7 cellular contexts compared by ENCODE assay signal in the genomic region with DNA sequence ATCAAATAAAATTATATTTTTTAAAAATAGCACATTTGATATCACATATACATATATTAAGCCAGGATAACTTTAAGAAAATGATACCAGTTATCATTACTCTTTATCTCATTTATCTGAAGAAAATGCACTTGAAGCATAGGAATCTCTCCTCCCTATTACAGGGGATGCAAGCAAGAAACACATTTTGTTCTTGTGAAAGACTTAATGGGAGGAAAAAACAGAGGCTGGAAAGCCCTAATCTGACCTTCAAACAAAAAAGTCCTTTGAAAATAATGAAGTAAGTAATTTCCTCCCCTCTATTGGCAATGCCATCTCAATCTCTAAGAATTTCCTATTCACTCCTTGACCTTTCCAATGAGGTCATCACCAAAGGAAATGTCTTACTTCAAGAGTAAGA.
DNase-seq lines count a peak whose midpoint lies in the region; TF ChIP-seq lines count a peak whose summit lies in the region.
"Not testable (repeated sequence)": the region's sequence is repeated elsewhere in the genome, so short reads cannot be mapped to it uniquely, and the experiment has no call there.

No MANE protein-coding gene starts in this region.

- not testable (repeated sequence) for H3K9ac ChIP-seq in GM23248

- in situ Hi-C loops in GM23248 (cut with MboI); SK-MEL-5 (cut with HindIII; ENCODE audit: low pct_unique_long_range_greater_than_20kb, low sequenced_read_pairs): not testable (repeated sequence)

- H3K27ac ChIP-seq in GM23248 = not testable (repeated sequence)

- not testable (repeated sequence) for H3K36me3 ChIP-seq in GM23248 (ENCODE audit: low read depth)

- not testable (repeated sequence) for DNase-seq in GM23248
- DNase-seq in SK-MEL-5 (ENCODE audit: low read depth, low spot score) (peak; percentile 69), dermis blood vessel endothelial cell (peak; percentile 64), fibroblast of pulmonary artery (ENCODE audit: low read depth) (peak; percentile 28), foreskin melanocyte (peak; percentile 2), iris pigment epithelial cell (ENCODE audit: low read depth) (peak; percentile 3), pulmonary artery endothelial cell (ENCODE audit: low read depth, low spot score) (peak; percentile 36)

- H3K27me3 ChIP-seq in GM23248 (replicated peaks; ENCODE audit: insufficient read depth) = not testable (repeated sequence)

- peak overlapping the region; percentile 9 for H3K4me2 ChIP-seq in GM23248 (ENCODE audit: unreplicated experiment)

- not testable (repeated sequence) for H3K9me3 ChIP-seq in GM23248 (ENCODE audit: low read depth)

- H2AFZ ChIP-seq in GM23248 = not testable (repeated sequence)

- not testable (repeated sequence) for H3K79me2 ChIP-seq in GM23248 (ENCODE audit: insufficient read depth)

- not testable (repeated sequence) for H4K20me1 ChIP-seq in GM23248 (ENCODE audit: insufficient read depth)

- TF ChIP-seq CTCF in fibroblast of pulmonary artery (IDR thresholded peaks at IDR 0.05; ENCODE audit: low read length, missing control alignments) = not testable (repeated sequence)

- H3K9me2 ChIP-seq in GM23248 (ENCODE audit: insufficient read depth) = not testable (repeated sequence)

- peaks cover 11% of the 10 kb centered on the region for H3K4me1 ChIP-seq in GM23248 (ENCODE audit: insufficient read depth)

- not testable (repeated sequence) for H3K4me3 ChIP-seq in GM23248; fibroblast of pulmonary artery (replicated peaks; ENCODE audit: low read depth, low read length)

- H3F3A ChIP-seq in GM23248 (ENCODE audit: insufficient read depth) = not testable (repeated sequence)
